Comparison of ENCODE assay signal across 23 cellular contexts in genomic region chr3:133303430-133303829, GRCh38.
"Had no signal": no experiment of that assay in that cellular context is flagged by ENCODE, and none has a peak within 500 bp of the region (broad histone marks: within the 10 kb centered on the region; RNA-seq: fewer than 3 reads in every experiment).

No MANE protein-coding gene starts in this region.

- H2AFZ ChIP-seq: parathyroid adenoma had no signal

- H3K4me1 ChIP-seq: gastrocnemius medialis, parathyroid adenoma, right lobe of liver, tibial nerve had no signal

- H3K36me3 ChIP-seq: gastrocnemius medialis, neutrophil, right lobe of liver, thoracic aorta, tibial nerve, upper lobe of left lung had no signal

- DNase-seq: dermis blood vessel endothelial cell; effector memory CD4-positive, alpha-beta T cell; gastrocnemius medialis; head of caudate nucleus; mucosa of descending colon; naive B cell; right lobe of liver; stimulated activated CD4-positive, alpha-beta T cell treated with anti-CD3 and anti-CD28 coated beads, Interleukin-2, amount 100 ng/mL, for 24 hours; stimulated activated CD4-positive, alpha-beta T cell treated with anti-CD3 and anti-CD28 coated beads, Interleukin-4, amount 100 ng/mL, for 4 hours; stimulated activated naive B cell treated with anti-CD40 and anti-IgM and Interleukin-4, amounts not matched to agents 10 μg/mL and 1 μg/mL and 100 μg/mL, for 72 hours; upper lobe of left lung had no signal

- H3K27me3 ChIP-seq: gastrocnemius medialis, neutrophil, right lobe of liver, tibial nerve, upper lobe of left lung had no signal

- H3K9ac ChIP-seq: parathyroid adenoma had no signal

- H3K27ac ChIP-seq: coronary artery, gastrocnemius medialis, neutrophil, parathyroid adenoma, right lobe of liver, thoracic aorta, tibial nerve, upper lobe of left lung had no signal

- H3K79me2 ChIP-seq: parathyroid adenoma had no signal

- H3K9me3 ChIP-seq: gastrocnemius medialis, mucosa of descending colon, neutrophil, right lobe of liver, thoracic aorta, upper lobe of left lung had no signal

- H3K4me3 ChIP-seq: coronary artery, gastrocnemius medialis, lung, mucosa of descending colon, right lobe of liver, smooth muscle cell, thoracic aorta, tibial nerve, upper lobe of left lung had no signal

- FAIRE-seq: endometrium, keratinocyte, urothelium cell line had no signal

- ATAC-seq: gastrocnemius medialis; left lobe of liver; mucosa of descending colon; natural killer cell treated with Interleukin-12 subunit alpha and Interleukin-12 subunit beta and Interleukin-15 and Interleukin-18, amount 100 ng/mL, for 72 hours; right lobe of liver; stimulated activated naive B cell treated with anti-CD40 and anti-IgM and Interleukin-4, amounts not matched to agents 10 μg/mL and 1 μg/mL and 100 μg/mL, for 72 hours had no signal

- H3K4me2 ChIP-seq: smooth muscle cell had no signal
